ENCODE assay signal across 1 cellular context in the genomic region with DNA sequence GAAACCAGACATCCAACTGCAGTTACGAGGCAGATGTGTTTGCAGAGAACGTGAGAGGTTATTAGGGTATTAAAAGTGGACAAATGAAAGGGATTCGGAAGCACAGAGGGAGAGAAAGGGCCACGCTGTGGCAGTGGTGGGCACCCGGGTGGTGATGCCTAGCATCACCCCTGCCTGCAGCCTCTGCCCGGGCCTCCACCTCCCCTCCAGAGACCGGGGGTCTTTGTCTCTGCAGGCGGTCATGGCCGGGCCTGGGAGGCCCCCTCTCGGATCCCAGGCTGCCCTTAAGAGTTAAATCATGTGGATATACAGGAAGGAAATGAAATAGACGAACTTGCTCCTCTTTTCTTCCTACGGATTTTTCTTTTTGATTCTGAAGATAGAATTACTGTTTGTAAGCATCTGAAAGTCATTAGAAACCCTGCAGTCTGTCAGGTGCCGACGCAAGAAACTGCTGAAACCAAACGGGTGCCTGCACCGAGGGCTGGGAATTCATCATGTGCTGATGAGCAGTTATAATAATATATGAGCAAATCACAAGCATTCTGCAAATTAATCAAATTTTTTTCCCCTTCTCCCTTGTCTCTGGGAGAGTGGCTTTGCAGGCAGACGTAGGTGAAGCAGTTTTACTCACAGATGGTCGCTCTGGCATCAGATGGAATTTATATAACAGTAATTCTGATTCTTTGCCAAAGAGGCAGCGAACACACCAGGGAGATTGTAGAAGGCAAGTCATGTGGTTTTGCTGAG.
TF ChIP-seq lines count a peak whose summit lies in the region.

No MANE protein-coding gene starts in this region.

TF ChIP-seq in SK-N-SH treated with all-trans-retinoic acid at 6 μM for 48 hours, 23 proteins besides CTCF, POLR2A, EP300 and RAD21 (continued from another document):
- TF ChIP-seq, protein P1, sequence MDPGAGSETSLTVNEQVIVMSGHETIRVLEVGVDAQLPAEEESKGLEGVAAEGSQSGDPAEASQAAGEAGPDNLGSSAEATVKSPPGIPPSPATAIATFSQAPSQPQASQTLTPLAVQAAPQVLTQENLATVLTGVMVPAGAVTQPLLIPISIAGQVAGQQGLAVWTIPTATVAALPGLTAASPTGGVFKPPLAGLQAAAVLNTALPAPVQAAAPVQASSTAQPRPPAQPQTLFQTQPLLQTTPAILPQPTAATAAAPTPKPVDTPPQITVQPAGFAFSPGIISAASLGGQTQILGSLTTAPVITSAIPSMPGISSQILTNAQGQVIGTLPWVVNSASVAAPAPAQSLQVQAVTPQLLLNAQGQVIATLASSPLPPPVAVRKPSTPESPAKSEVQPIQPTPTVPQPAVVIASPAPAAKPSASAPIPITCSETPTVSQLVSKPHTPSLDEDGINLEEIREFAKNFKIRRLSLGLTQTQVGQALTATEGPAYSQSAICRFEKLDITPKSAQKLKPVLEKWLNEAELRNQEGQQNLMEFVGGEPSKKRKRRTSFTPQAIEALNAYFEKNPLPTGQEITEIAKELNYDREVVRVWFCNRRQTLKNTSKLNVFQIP (CRISPR knock-in tag; IDR thresholded peaks at IDR 0.05; ENCODE audit: borderline replicate concordance, low read depth): no peak
- TF ChIP-seq OSR1 (CRISPR knock-in tag; IDR thresholded peaks at IDR 0.05): no peak
- no peak for TF ChIP-seq BACH2 (CRISPR knock-in tag; IDR thresholded peaks at IDR 0.05; ENCODE audit: borderline replicate concordance)
